22 cellular contexts compared by ENCODE assay signal in genomic region chr11:83568474-83568873, GRCh38.
"Had no signal": no experiment of that assay in that cellular context is flagged by ENCODE, and none has a peak within 500 bp of the region (broad histone marks: within the 10 kb centered on the region; RNA-seq: fewer than 3 reads in every experiment).

No MANE protein-coding gene starts in this region.

- DNase-seq: effector CD4-positive, alpha-beta T cell; endodermal cell; erythroblast; foreskin melanocyte; heart left ventricle; hippocampal formation; mammary epithelial cell; natural killer cell; nucleus accumbens; ovary; right cardiac atrium; small intestine; stimulated activated CD4-positive, alpha-beta T cell treated with anti-CD3 and anti-CD28 coated beads, Interleukin-2, amount 100 ng/mL, for 48 hours; stimulated activated naive CD4-positive, alpha-beta T cell treated with Interleukin-2 at 50 U/mL for 16 hours; trophoblast cell had no signal

- H3K36me3 Mint-ChIP-seq: natural killer cell, neural progenitor cell had no signal

- H3K9ac ChIP-seq: neural progenitor cell had no signal

- H3K4me3 ChIP-seq: coronary artery, heart left ventricle, neural progenitor cell, ovary, vagina had no signal

- H3K27ac Mint-ChIP-seq: endodermal cell, natural killer cell, neural progenitor cell, progenitor cell of endocrine pancreas had no signal

- H3K27me3 ChIP-seq: heart left ventricle, neural progenitor cell, ovary, vagina had no signal

- H2AFZ ChIP-seq: neural progenitor cell had no signal

- ATAC-seq: heart left ventricle, left lobe of liver, natural killer cell, right cardiac atrium had no signal

- H3K27ac ChIP-seq: coronary artery, heart left ventricle, neural progenitor cell, ovary, vagina had no signal

- H3K9me3 ChIP-seq: heart left ventricle, ovary, vagina had no signal

- H3K4me1 ChIP-seq: heart left ventricle had no signal

- H3K4me3 Mint-ChIP-seq: endodermal cell, natural killer cell, neural progenitor cell had no signal

- H3K36me3 ChIP-seq: heart left ventricle, neural progenitor cell, ovary, vagina had no signal

- H3K4me1 Mint-ChIP-seq: natural killer cell had no signal

- H3K9me3 Mint-ChIP-seq: endodermal cell, neural progenitor cell had no signal

- H3K4me2 ChIP-seq: neural progenitor cell had no signal

- FAIRE-seq: endothelial cell of umbilical vein, islet of Langerhans, small intestine had no signal
